In genomic region chr7:974820-975681, GRCh38 we compare ENCODE assay signal across 8 cellular contexts. TPM values are rescaled to one million over a fixed set of nuclear protein-coding genes. Genes with fewer than 3 reads are reported as not detected.
DNase-seq lines count a peak whose midpoint lies in the region; ATAC-seq and TF ChIP-seq lines count a peak whose summit lies in the region.

COX19 (minus strand) TSS chr7:975549; CDS start chr7:975509, 40 bp downstream.

- H3K79me2 ChIP-seq in KMS-11 (ENCODE audit: insufficient read depth, low read depth), result peaks cover 51% of the 10 kb centered on the region

- peak within 1 kb of the TSS; percentile 89 for H3K27ac Mint-ChIP-seq in activated T-helper 17 cell treated with anti-CD3 and anti-CD28 coated beads, Interleukin-2, amount 50 U/mL, for 72 hours
- peak within 1 kb of the TSS; percentile 81 to 93 for H3K27ac Mint-ChIP-seq in natural killer cell treated with Interleukin-12 subunit alpha and Interleukin-12 subunit beta and Interleukin-15 and Interleukin-18, amount 100 ng/mL, for 72 hours

- no peaks in the 10 kb centered on the region for H3K9me3 Mint-ChIP-seq in activated T-helper 17 cell treated with anti-CD3 and anti-CD28 coated beads, Interleukin-2, amount 50 U/mL, for 72 hours
- no peaks in the 10 kb centered on the region for H3K9me3 Mint-ChIP-seq in natural killer cell treated with Interleukin-12 subunit alpha and Interleukin-12 subunit beta and Interleukin-15 and Interleukin-18, amount 100 ng/mL, for 72 hours

- 0 out of 2 replicates have a peak, but pooled peaks cover 7% of the 10 kb centered on the region for H4K20me1 ChIP-seq in KMS-11 (ENCODE audit: insufficient read depth)

- H3K27me3 ChIP-seq in KMS-11 (ENCODE audit: insufficient read depth, low read depth) (no peaks in the 10 kb centered on the region; the same call in 1 of the 2 replicates), RWPE2 (ENCODE audit: insufficient read depth, poor library complexity, severe bottlenecking) (no peaks in the 10 kb centered on the region)

- H2AFZ ChIP-seq in KMS-11 (ENCODE audit: low read depth), result peak within 1 kb of the TSS; percentile 76; the same call in 1 of the 2 replicates

- H3K36me3 Mint-ChIP-seq in activated T-helper 17 cell treated with anti-CD3 and anti-CD28 coated beads, Interleukin-2, amount 50 U/mL, for 72 hours (ENCODE audit: low read depth), result peaks cover 43% of the 10 kb centered on the region
- H3K36me3 Mint-ChIP-seq in natural killer cell treated with Interleukin-12 subunit alpha and Interleukin-12 subunit beta and Interleukin-15 and Interleukin-18, amount 100 ng/mL, for 72 hours, result peaks cover 6% of the 10 kb centered on the region

- ATAC-seq in GM21737 (IDR thresholded peaks at IDR 0.05; ENCODE audit: unreplicated experiment) (peak; percentile 73), RWPE2 (ENCODE audit: low read depth) (peak; percentile 89)
- ATAC-seq in activated T-helper 17 cell treated with anti-CD3 and anti-CD28 coated beads, Interleukin-2, amount 50 U/mL, for 72 hours (replicated peaks), result peak; percentile 93
- peak; percentile 96 to 98 for ATAC-seq in natural killer cell treated with Interleukin-12 subunit alpha and Interleukin-12 subunit beta and Interleukin-15 and Interleukin-18, amount 100 ng/mL, for 72 hours

- peak within 1 kb of the TSS; percentile 91 for H3K4me3 Mint-ChIP-seq in activated T-helper 17 cell treated with anti-CD3 and anti-CD28 coated beads, Interleukin-2, amount 50 U/mL, for 72 hours
- peak within 1 kb of the TSS; percentile 95 for H3K4me3 Mint-ChIP-seq in natural killer cell treated with Interleukin-12 subunit alpha and Interleukin-12 subunit beta and Interleukin-15 and Interleukin-18, amount 100 ng/mL, for 72 hours

- H3K9ac ChIP-seq in KMS-11, result peak within 1 kb of the TSS; percentile 89

- no peak for TF ChIP-seq CTCF in KMS-11 (conservative IDR thresholded peaks at IDR 0.05; ENCODE audit: low read depth, low read length)
- no peak for TF ChIP-seq CTCF in RWPE2 (IDR thresholded peaks at IDR 0.05; ENCODE audit: poor library complexity, severe bottlenecking)

- DNase-seq in DMS53 treated with DMSO at 0.1 percent for 48 hours (lab: John Stamatoyannopoulos, UW; ENCODE audit: unreplicated experiment), result peak; percentile 62
- DNase-seq in RWPE2 (ENCODE audit: low spot score), result no peak
- peak; percentile 79 for DNase-seq in fibroblast of peridontal ligament (ENCODE audit: extremely low read depth)
- DNase-seq in natural killer cell treated with Interleukin-12 subunit alpha and Interleukin-12 subunit beta and Interleukin-15 and Interleukin-18, amount 100 ng/mL, for 72 hours (ENCODE audit: low spot score), result peak; percentile 95
- DNase-seq in stimulated activated naive CD4-positive, alpha-beta T cell (lab: John Stamatoyannopoulos, UW), result peak; percentile 79 to 90 (median 86)

- peaks cover 5% of the 10 kb centered on the region for H3K4me1 Mint-ChIP-seq in activated T-helper 17 cell treated with anti-CD3 and anti-CD28 coated beads, Interleukin-2, amount 50 U/mL, for 72 hours
- peaks cover 17 to 19% of the 10 kb centered on the region in 2 donors for H3K4me1 Mint-ChIP-seq in natural killer cell treated with Interleukin-12 subunit alpha and Interleukin-12 subunit beta and Interleukin-15 and Interleukin-18, amount 100 ng/mL, for 72 hours (ENCODE audit: low read depth in 2 of 2)

- H3K4me2 ChIP-seq in KMS-11, result peak within 1 kb of the TSS; percentile 63

- H3K4me3 ChIP-seq in KMS-11 (IDR thresholded peaks at IDR 0.05; ENCODE audit: insufficient read depth, low read depth, low read length) (peak within 1 kb of the TSS; percentile 32), RWPE2 (ENCODE audit: severe bottlenecking) (peak within 1 kb of the TSS; percentile 99)

- H3K9me3 ChIP-seq in RWPE2 (ENCODE audit: severe bottlenecking), result no peaks in the 10 kb centered on the region

- H3K4me1 ChIP-seq in KMS-11 (ENCODE audit: low read depth, poor library complexity, severe bottlenecking), result peaks cover 38% of the 10 kb centered on the region
- peaks cover 3% of the 10 kb centered on the region for H3K4me1 ChIP-seq in RWPE2 (ENCODE audit: insufficient read depth, poor library complexity, severe bottlenecking)

- H3K27me3 Mint-ChIP-seq in activated T-helper 17 cell treated with anti-CD3 and anti-CD28 coated beads, Interleukin-2, amount 50 U/mL, for 72 hours, result no peaks in the 10 kb centered on the region
- H3K27me3 Mint-ChIP-seq in natural killer cell treated with Interleukin-12 subunit alpha and Interleukin-12 subunit beta and Interleukin-15 and Interleukin-18, amount 100 ng/mL, for 72 hours, result no peaks in the 10 kb centered on the region

- H3K27ac ChIP-seq in KMS-11, result peak within 1 kb of the TSS; percentile 74
- peak within 1 kb of the TSS; percentile 58 for H3K27ac ChIP-seq in RWPE2 (ENCODE audit: poor library complexity, severe bottlenecking)

- H3K36me3 ChIP-seq in KMS-11 (ENCODE audit: insufficient read depth) (no peaks in the 10 kb centered on the region), RWPE2 (ENCODE audit: low read depth) (peaks cover 36% of the 10 kb centered on the region)

RNA-seq across cellular contexts. Expression of gene COX19, which starts in this region (rescaled TPM):
- total RNA-seq in activated T-helper 17 cell treated with anti-CD3 and anti-CD28 coated beads, Interleukin-2, amount 50 U/mL, for 72 hours, result 10 to 100 TPM; 13.7 to 20.8 TPM
- 10 to 100 TPM; 17.2 to 19.9 TPM for total RNA-seq in natural killer cell treated with Interleukin-12 subunit alpha and Interleukin-12 subunit beta and Interleukin-15 and Interleukin-18, amount 100 ng/mL, for 72 hours
